19 cellular contexts compared by ENCODE assay signal in the genomic region with DNA sequence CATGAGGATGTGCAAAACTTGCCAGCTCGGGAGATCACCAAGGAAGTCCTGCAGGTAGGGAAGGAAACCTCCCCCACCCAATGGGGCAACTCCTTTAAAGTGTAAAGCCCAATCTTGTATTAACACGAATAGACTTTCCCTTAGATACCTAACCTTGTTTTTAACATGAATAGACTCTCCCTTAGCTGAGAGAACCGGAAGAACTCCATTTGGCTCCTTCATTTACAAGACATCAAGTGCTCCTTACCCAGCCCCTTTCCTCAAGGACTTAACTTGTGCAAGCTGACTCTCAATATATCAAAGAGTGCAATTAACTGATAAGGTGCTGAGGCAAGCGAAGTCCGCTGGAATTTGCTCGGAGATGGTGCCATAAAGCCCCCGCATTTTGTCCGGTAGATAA.
"Had no signal": no experiment of that assay in that cellular context is flagged by ENCODE, and none has a peak within 500 bp of the region (broad histone marks: within the 10 kb centered on the region; RNA-seq: fewer than 3 reads in every experiment).

No MANE protein-coding gene starts in this region.

- H3K9me3 ChIP-seq: body of pancreas, ovary, thoracic aorta had no signal

- H3K27me3 ChIP-seq: body of pancreas, ovary had no signal

- DNase-seq: activated CD4-positive, alpha-beta T cell treated with anti-CD3 and anti-CD28 coated beads, Interleukin-2, amount 10 ng/mL, durations not matched to agents 24 days and 14 days; activated CD8-positive, alpha-beta T cell treated with anti-CD3 and anti-CD28 coated beads for 36 hours; activated naive CD4-positive, alpha-beta T cell treated with Interleukin-2 at 50 U/mL for 16 hours; activated naive CD8-positive, alpha-beta T cell treated with anti-CD3 and anti-CD28 coated beads, Interleukin-2, amount 10 ng/mL, durations not matched to agents 7 days and 5 days; activated T-cell treated with anti-CD3 and anti-CD28 coated beads, Interleukin-2, amount 50 U/mL, for 24 hours; amygdala; body of pancreas; caudate nucleus; foreskin melanocyte; glutamatergic neuron; hypothalamus; islet precursor cell; left colon; ovary; stimulated activated naive B cell treated with anti-CD40 and anti-IgM and Interleukin-4, amounts not matched to agents 10 μg/mL and 1 μg/mL and 100 μg/mL, for 72 hours; T-cell had no signal

- H3K4me3 ChIP-seq: body of pancreas, ovary, thoracic aorta had no signal

- H3K36me3 ChIP-seq: ovary, thoracic aorta had no signal

- ATAC-seq: activated CD8-positive, alpha-beta T cell treated with anti-CD3 and anti-CD28 coated beads for 36 hours; body of pancreas; left colon; sciatic nerve; stimulated activated naive B cell treated with anti-CD40 and anti-IgM and Interleukin-4, amounts not matched to agents 10 μg/mL and 1 μg/mL and 100 μg/mL, for 72 hours; T-cell had no signal

- H3K4me1 ChIP-seq: body of pancreas had no signal

- H3K27ac ChIP-seq: body of pancreas, epithelial cell of prostate, ovary, thoracic aorta had no signal
